ENCODE assay signal across 8 cellular contexts in genomic region chr7:106112972-106113421, GRCh38. TPM values are rescaled to one million over a fixed set of nuclear protein-coding genes. Genes with fewer than 3 reads are reported as not detected.
A peak's percentile ranks its signal among the peaks of the same experiment; 100 is the strongest.
DNase-seq lines count a peak whose midpoint lies in the region; ATAC-seq, FAIRE-seq and TF ChIP-seq lines count a peak whose summit lies in the region.

No MANE protein-coding gene starts in this region.

- intact Hi-C loops in body of pancreas (cut with DNase I): no loop called here

- H3K27me3 ChIP-seq in body of pancreas (no peaks in the 10 kb centered on the region), muscle layer of colon (ENCODE audit: control insufficient read depth in 1 of 2, insufficient read depth in 2 of 2, low read length in 2 of 2) (no peaks in the 10 kb centered on the region)

- peak overlapping the region; percentile 60 for H3K9ac ChIP-seq in muscle layer of colon (ENCODE audit: low read length)

- TF ChIP-seq EP300 in A549 (IDR thresholded peaks at IDR 0.05): no peak

- H3K4me3 ChIP-seq in A549 (peak overlapping the region; percentile 92), HFF-Myc (replicated peaks; ENCODE audit: low read depth, low read length) (peak overlapping the region; percentile 81; the same call in 1 of the 2 replicates), body of pancreas (no peak overlapping the region), muscle layer of colon (ENCODE audit: low read depth in 1 of 2, low read length in 2 of 2) (peak overlapping the region in 1 of 2 donors; percentile 67)

- H3K4me1 ChIP-seq in A549 (peaks cover 28% of the 10 kb centered on the region), body of pancreas (peaks cover 30% of the 10 kb centered on the region), muscle layer of colon (ENCODE audit: insufficient read depth, low read length) (peaks cover 39% of the 10 kb centered on the region)

- TF ChIP-seq RAD21 in A549 (conservative IDR thresholded peaks at IDR 0.05 in 1 of 2, IDR thresholded peaks at IDR 0.05 in 1 of 2): no peak

- H3K9me3 ChIP-seq in A549 (no peaks in the 10 kb centered on the region), body of pancreas (no peaks in the 10 kb centered on the region), muscle layer of colon (ENCODE audit: low read length) (no peaks in the 10 kb centered on the region)

- DNase-seq in A549 (ENCODE audit: low read depth in 1 of 2, low spot score in 1 of 2): no peak
- no peak for DNase-seq in HFF-Myc (ENCODE audit: extremely low read depth, low read depth)
- DNase-seq in body of pancreas: no peak
- DNase-seq in AML-193 (lab: John Stamatoyannopoulos, UW): no peak
- no peak for DNase-seq in GM20000 (ENCODE audit: low spot score)
- no peak for DNase-seq in NCI-H2196 treated with DMSO at 0.1 percent for 48 hours (lab: John Stamatoyannopoulos, UW; ENCODE audit: unreplicated experiment)

- no peak for TF ChIP-seq CTCF in A549 (IDR thresholded peaks at IDR 0.05)
- TF ChIP-seq CTCF in HFF-Myc (IDR thresholded peaks at IDR 0.05; ENCODE audit: low read depth, low read length, missing control alignments): no peak
- TF ChIP-seq CTCF in body of pancreas (IDR thresholded peaks at IDR 0.05): no peak
- TF ChIP-seq CTCF in GM20000 (IDR thresholded peaks at IDR 0.05; ENCODE audit: extremely low read depth, missing control alignments): no peak

- H3K27ac ChIP-seq in A549 (peak overlapping the region; percentile 99), body of pancreas (peak overlapping the region; percentile 91 to 99 (median 99)), muscle layer of colon (ENCODE audit: low read depth, low read length) (peak overlapping the region; percentile 97)

- ATAC-seq in A549: no peak
- ATAC-seq in body of pancreas: no peak
- no peak for ATAC-seq in GM19023 (IDR thresholded peaks at IDR 0.05; ENCODE audit: unreplicated experiment)

- 93% methylated on average over 17 of the region's 17 CpGs for WGBS in A549 (ENCODE audit: missing lambda C conversion rate)
- 87% methylated on average over 17 of the region's 17 CpGs for WGBS in body of pancreas, 2 donors

- peak overlapping the region; percentile 76 for H3K4me2 ChIP-seq in A549

- CTCF ChIA-PET in A549 (lab: Yijun Ruan, JAX): interaction anchor here (0.7 to 2.5 kb wide), 10 partner anchors 13 to 95 kb away, joined by 3 to 8 read pairs (median 4); no protein-coding TSS in a partner anchor

- POLR2A ChIA-PET in A549 (lab: Yijun Ruan, JAX): interaction anchor here (0.7 to 2.4 kb wide), 3 partner anchors 10 to 20 kb away, joined by 3 to 21 read pairs (median 5); no protein-coding TSS in a partner anchor

- H3K36me3 ChIP-seq in body of pancreas (replicated peaks in 1 of 2; ENCODE audit: insufficient read depth in 1 of 2, low read depth in 2 of 2) (no peaks in the 10 kb centered on the region), muscle layer of colon (ENCODE audit: insufficient read depth, low read length) (no peaks in the 10 kb centered on the region)

- TF ChIP-seq POLR2A in A549 (IDR thresholded peaks at IDR 0.05; ENCODE audit: low read length): no peak
- no peak for TF ChIP-seq POLR2A in body of pancreas (IDR thresholded peaks at IDR 0.05)

- no peak for FAIRE-seq in A549 (lab: Jason Lieb, UNC)

TF ChIP-seq in A549, 52 proteins besides CTCF, POLR2A, EP300 and RAD21:
- TF ChIP-seq, protein P1, sequence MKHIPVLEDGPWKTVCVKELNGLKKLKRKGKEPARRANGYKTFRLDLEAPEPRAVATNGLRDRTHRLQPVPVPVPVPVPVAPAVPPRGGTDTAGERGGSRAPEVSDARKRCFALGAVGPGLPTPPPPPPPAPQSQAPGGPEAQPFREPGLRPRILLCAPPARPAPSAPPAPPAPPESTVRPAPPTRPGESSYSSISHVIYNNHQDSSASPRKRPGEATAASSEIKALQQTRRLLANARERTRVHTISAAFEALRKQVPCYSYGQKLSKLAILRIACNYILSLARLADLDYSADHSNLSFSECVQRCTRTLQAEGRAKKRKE (CRISPR knock-in tag; IDR thresholded peaks at IDR 0.05; ENCODE audit: low read depth): no peak
- no peak for TF ChIP-seq E2F6 (IDR thresholded peaks at IDR 0.05; ENCODE audit: borderline replicate concordance, low read depth)
- TF ChIP-seq CEBPB (IDR thresholded peaks at IDR 0.05): no peak
- no peak for TF ChIP-seq ZSCAN20 (CRISPR knock-in tag; IDR thresholded peaks at IDR 0.05)
- no peak for TF ChIP-seq FOSB (CRISPR knock-in tag; IDR thresholded peaks at IDR 0.05)
- TF ChIP-seq, protein P2, sequence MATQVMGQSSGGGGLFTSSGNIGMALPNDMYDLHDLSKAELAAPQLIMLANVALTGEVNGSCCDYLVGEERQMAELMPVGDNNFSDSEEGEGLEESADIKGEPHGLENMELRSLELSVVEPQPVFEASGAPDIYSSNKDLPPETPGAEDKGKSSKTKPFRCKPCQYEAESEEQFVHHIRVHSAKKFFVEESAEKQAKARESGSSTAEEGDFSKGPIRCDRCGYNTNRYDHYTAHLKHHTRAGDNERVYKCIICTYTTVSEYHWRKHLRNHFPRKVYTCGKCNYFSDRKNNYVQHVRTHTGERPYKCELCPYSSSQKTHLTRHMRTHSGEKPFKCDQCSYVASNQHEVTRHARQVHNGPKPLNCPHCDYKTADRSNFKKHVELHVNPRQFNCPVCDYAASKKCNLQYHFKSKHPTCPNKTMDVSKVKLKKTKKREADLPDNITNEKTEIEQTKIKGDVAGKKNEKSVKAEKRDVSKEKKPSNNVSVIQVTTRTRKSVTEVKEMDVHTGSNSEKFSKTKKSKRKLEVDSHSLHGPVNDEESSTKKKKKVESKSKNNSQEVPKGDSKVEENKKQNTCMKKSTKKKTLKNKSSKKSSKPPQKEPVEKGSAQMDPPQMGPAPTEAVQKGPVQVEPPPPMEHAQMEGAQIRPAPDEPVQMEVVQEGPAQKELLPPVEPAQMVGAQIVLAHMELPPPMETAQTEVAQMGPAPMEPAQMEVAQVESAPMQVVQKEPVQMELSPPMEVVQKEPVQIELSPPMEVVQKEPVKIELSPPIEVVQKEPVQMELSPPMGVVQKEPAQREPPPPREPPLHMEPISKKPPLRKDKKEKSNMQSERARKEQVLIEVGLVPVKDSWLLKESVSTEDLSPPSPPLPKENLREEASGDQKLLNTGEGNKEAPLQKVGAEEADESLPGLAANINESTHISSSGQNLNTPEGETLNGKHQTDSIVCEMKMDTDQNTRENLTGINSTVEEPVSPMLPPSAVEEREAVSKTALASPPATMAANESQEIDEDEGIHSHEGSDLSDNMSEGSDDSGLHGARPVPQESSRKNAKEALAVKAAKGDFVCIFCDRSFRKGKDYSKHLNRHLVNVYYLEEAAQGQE (IDR thresholded peaks at IDR 0.05): no peak
- TF ChIP-seq, protein P3, sequence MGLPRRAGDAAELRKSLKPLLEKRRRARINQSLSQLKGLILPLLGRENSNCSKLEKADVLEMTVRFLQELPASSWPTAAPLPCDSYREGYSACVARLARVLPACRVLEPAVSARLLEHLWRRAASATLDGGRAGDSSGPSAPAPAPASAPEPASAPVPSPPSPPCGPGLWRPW (IDR thresholded peaks at IDR 0.05): no peak
- TF ChIP-seq CHD4 (IDR thresholded peaks at IDR 0.05; ENCODE audit: borderline replicate concordance): no peak
- no peak for TF ChIP-seq CBX8 (IDR thresholded peaks at IDR 0.05)
- TF ChIP-seq HOXB5 (CRISPR knock-in tag; IDR thresholded peaks at IDR 0.05): no peak
- no peak for TF ChIP-seq HDAC2 (IDR thresholded peaks at IDR 0.05)
- no peak for TF ChIP-seq RNF2 (IDR thresholded peaks at IDR 0.05; ENCODE audit: borderline replicate concordance, low read depth)
- TF ChIP-seq, protein P4, sequence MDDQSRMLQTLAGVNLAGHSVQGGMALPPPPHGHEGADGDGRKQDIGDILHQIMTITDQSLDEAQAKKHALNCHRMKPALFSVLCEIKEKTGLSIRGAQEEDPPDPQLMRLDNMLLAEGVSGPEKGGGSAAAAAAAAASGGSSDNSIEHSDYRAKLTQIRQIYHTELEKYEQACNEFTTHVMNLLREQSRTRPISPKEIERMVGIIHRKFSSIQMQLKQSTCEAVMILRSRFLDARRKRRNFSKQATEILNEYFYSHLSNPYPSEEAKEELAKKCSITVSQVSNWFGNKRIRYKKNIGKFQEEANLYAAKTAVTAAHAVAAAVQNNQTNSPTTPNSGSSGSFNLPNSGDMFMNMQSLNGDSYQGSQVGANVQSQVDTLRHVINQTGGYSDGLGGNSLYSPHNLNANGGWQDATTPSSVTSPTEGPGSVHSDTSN (IDR thresholded peaks at IDR 0.05): no peak
- TF ChIP-seq FOSL2 (IDR thresholded peaks at IDR 0.05): no peak
- TF ChIP-seq FOSL2 (CRISPR knock-in tag; IDR thresholded peaks at IDR 0.05): no peak
- TF ChIP-seq RFX5 (IDR thresholded peaks at IDR 0.05): no peak
- TF ChIP-seq MAFK (IDR thresholded peaks at IDR 0.05; ENCODE audit: partially characterized antibody): no peak
- TF ChIP-seq ZC3H11A (IDR thresholded peaks at IDR 0.05): no peak
- no peak for TF ChIP-seq POLR2AphosphoS2 (conservative IDR thresholded peaks at IDR 0.05; ENCODE audit: low read length)
- TF ChIP-seq FOXS1 (CRISPR knock-in tag; IDR thresholded peaks at IDR 0.05): no peak

RNA-seq across cellular contexts. Expression of gene SYPL1, which starts 0.9 kb away (rescaled TPM):
- polyA plus RNA-seq in A549 (2011; rRNA removed): 126 and 131 TPM in 2 replicates
- 33.5 and 40.8 TPM in 2 replicates for polyA plus RNA-seq in A549 (2012; cell fraction: cytosol; rRNA removed)
- polyA plus RNA-seq in A549 (2012; cell fraction: nucleus; rRNA removed): 16.4 and 26.5 TPM in 2 replicates
- polyA plus RNA-seq in A549 (2017; fragmentation: RNase III; extraction: RNeasy Plus Mini Kit Qiagen cat#74134 plus additional on column Dnase treatment): 93.2 to 102 TPM (median 101 TPM) in 3 replicates
- 36.4 and 37.1 TPM in 2 replicates for polyA minus RNA-seq in A549 (2011; rRNA and poly(A)+ RNA removed)
- total RNA-seq in body of pancreas: 10 to 100 TPM; 35.6 to 44.1 TPM

Comparison
In these comparisons a context has a peak if more than half of its experiments do, and no peak if none do; other contexts are left out.
1. H3K4me3 ChIP-seq: peak in A549 (single experiment) and HFF-Myc (single experiment); none in body of pancreas (0 of 2).
2. Peak in every context shown above with its lines, with median percentiles within 50 percentile points of each other: H3K27ac ChIP-seq.